15 cellular contexts compared by ENCODE assay signal in genomic region chr2:230471074-230471473, GRCh38. TPM values are rescaled to one million over a fixed set of nuclear protein-coding genes. Genes with fewer than 3 reads are reported as not detected.
DNase-seq lines count a peak whose midpoint lies in the region; ATAC-seq and TF ChIP-seq lines count a peak whose summit lies in the region.
"Had no signal": no experiment of that assay in that cellular context is flagged by ENCODE, and none has a peak within 500 bp of the region (broad histone marks: within the 10 kb centered on the region; RNA-seq: fewer than 3 reads in every experiment).

No MANE protein-coding gene starts in this region.

- no peaks in the 10 kb centered on the region for H3K27me3 Mint-ChIP-seq in activated CD4-positive, alpha-beta T cell treated with anti-CD3 and anti-CD28 coated beads for 36 hours
- no peaks in the 10 kb centered on the region for H3K27me3 Mint-ChIP-seq in natural killer cell (ENCODE audit: low read depth in 2 of 2)

- peaks cover 35% of the 10 kb centered on the region for H3K4me1 Mint-ChIP-seq in activated CD4-positive, alpha-beta T cell treated with anti-CD3 and anti-CD28 coated beads for 36 hours
- H3K4me1 Mint-ChIP-seq in natural killer cell, result peaks cover 12 to 23% of the 10 kb centered on the region in 2 donors

- intact Hi-C loops in activated CD4-positive, alpha-beta T cell treated with anti-CD3 and anti-CD28 coated beads for 36 hours (cut with DNase I, micrococcal nuclease), result loop anchor here (5.0 kb wide), 2 partner anchors 141 to 326 kb away; no protein-coding TSS in a partner anchor
- intact Hi-C loops in natural killer cell (cut with micrococcal nuclease), result no loop called here
- intact Hi-C loops in prostate gland (cut with DNase I), result no loop called here

- H3K27me3 ChIP-seq in prostate gland (replicated peaks; ENCODE audit: insufficient read depth), result no peaks in the 10 kb centered on the region
- H3K27me3 ChIP-seq: Peyer's patch, tibial artery had no signal

- TF ChIP-seq CTCF in natural killer cell (IDR thresholded peaks at IDR 0.05), result no peak
- TF ChIP-seq CTCF in prostate gland (IDR thresholded peaks at IDR 0.05), result no peak

- POLR2A ChIA-PET in activated CD4-positive, alpha-beta T cell treated with anti-CD3 and anti-CD28 coated beads for 36 hours (lab: Charles Lee), result no interaction called here

- H3K36me3 ChIP-seq in prostate gland, result no peaks in the 10 kb centered on the region

- no peak overlapping the region for H3K27ac ChIP-seq in prostate gland
- H3K27ac ChIP-seq: GM23248, tibial artery had no signal

- peaks cover 73% of the 10 kb centered on the region for H3K36me3 Mint-ChIP-seq in activated CD4-positive, alpha-beta T cell treated with anti-CD3 and anti-CD28 coated beads for 36 hours (ENCODE audit: low read depth)
- H3K36me3 Mint-ChIP-seq in natural killer cell, result peaks cover 33% of the 10 kb centered on the region

- H3K27ac Mint-ChIP-seq in activated CD4-positive, alpha-beta T cell treated with anti-CD3 and anti-CD28 coated beads for 36 hours, result peak overlapping the region; percentile 24
- peak overlapping the region; percentile 37 to 75 for H3K27ac Mint-ChIP-seq in natural killer cell

- H3K9me3 Mint-ChIP-seq in activated CD4-positive, alpha-beta T cell treated with anti-CD3 and anti-CD28 coated beads for 36 hours (ENCODE audit: low read depth), result peaks cover 9% of the 10 kb centered on the region
- H3K9me3 Mint-ChIP-seq in natural killer cell, result no peaks in the 10 kb centered on the region

- H3K9me3 ChIP-seq in prostate gland, result no peaks in the 10 kb centered on the region
- H3K9me3 ChIP-seq: Peyer's patch had no signal

- no peaks in the 10 kb centered on the region for H3K4me1 ChIP-seq in prostate gland (replicated peaks)
- H3K4me1 ChIP-seq: Peyer's patch, tibial artery had no signal

- H3K4me3 ChIP-seq in prostate gland, result no peak overlapping the region
- H3K4me3 ChIP-seq: GM23248, Peyer's patch, smooth muscle cell, tibial artery had no signal

- ATAC-seq in activated CD4-positive, alpha-beta T cell treated with anti-CD3 and anti-CD28 coated beads for 36 hours, result no peak
- ATAC-seq in GM21367 (IDR thresholded peaks at IDR 0.05; ENCODE audit: unreplicated experiment), result peak; percentile 38
- ATAC-seq in HG03565 (IDR thresholded peaks at IDR 0.05; ENCODE audit: unreplicated experiment), result peak; percentile 62
- no peak for ATAC-seq in natural killer cell
- no peak for ATAC-seq in GM18907 (IDR thresholded peaks at IDR 0.05; ENCODE audit: unreplicated experiment)

- 75% methylated on average over 4 of the region's 4 CpGs for WGBS in prostate gland

- DNase-seq in activated CD4-positive, alpha-beta T cell treated with anti-CD3 and anti-CD28 coated beads for 36 hours, result no peak
- DNase-seq in activated CD4-positive, alpha-beta T cell treated with anti-CD3 and anti-CD28 coated beads for 48 hours, result no peak
- DNase-seq in natural killer cell (no peak), NCI-H524 (lab: John Stamatoyannopoulos, UW) (no peak), prostate gland (ENCODE audit: low spot score) (no peak)
- DNase-seq: DMS153, GM23248, NCI-H345, occipital lobe, Peyer's patch, tibial artery had no signal

- no peak overlapping the region for H3K4me3 Mint-ChIP-seq in activated CD4-positive, alpha-beta T cell treated with anti-CD3 and anti-CD28 coated beads for 36 hours
- no peak overlapping the region for H3K4me3 Mint-ChIP-seq in natural killer cell

- CTCF ChIA-PET in activated CD4-positive, alpha-beta T cell treated with anti-CD3 and anti-CD28 coated beads for 36 hours (lab: Charles Lee), result interaction anchor here (0.6 to 0.8 kb wide), 2 partner anchors 9 to 343 kb away, joined by 3 read pairs; no protein-coding TSS in a partner anchor

- TF ChIP-seq POLR2A in prostate gland (IDR thresholded peaks at IDR 0.05), result no peak

RNA-seq across cellular contexts. Expression of gene SP100, which starts 55.1 kb away (rescaled TPM):
- total RNA-seq in activated CD4-positive, alpha-beta T cell treated with anti-CD3 and anti-CD28 coated beads for 36 hours, result 100 to 1,000 TPM; 150 to 174 TPM
- 100 to 1,000 TPM; 338 to 393 (median 363) TPM for total RNA-seq in natural killer cell
- total RNA-seq in prostate gland, result 10 to 100 TPM; 51.6 to 69.0 TPM

Comparison
In these comparisons a context has a peak if more than half of its experiments do, and no peak if none do; other contexts are left out.
1. ATAC-seq: peak in GM21367 (single experiment) and HG03565 (single experiment); none in activated CD4-positive, alpha-beta T cell treated with anti-CD3 and anti-CD28 coated beads for 36 hours (single experiment), natural killer cell (0 of 3) and GM18907 (single experiment).
2. intact Hi-C loops: an anchor here in activated CD4-positive, alpha-beta T cell treated with anti-CD3 and anti-CD28 coated beads for 36 hours (5.0 kb wide); none called in natural killer cell and prostate gland.